13 cellular contexts compared by ENCODE assay signal in the genomic region with DNA sequence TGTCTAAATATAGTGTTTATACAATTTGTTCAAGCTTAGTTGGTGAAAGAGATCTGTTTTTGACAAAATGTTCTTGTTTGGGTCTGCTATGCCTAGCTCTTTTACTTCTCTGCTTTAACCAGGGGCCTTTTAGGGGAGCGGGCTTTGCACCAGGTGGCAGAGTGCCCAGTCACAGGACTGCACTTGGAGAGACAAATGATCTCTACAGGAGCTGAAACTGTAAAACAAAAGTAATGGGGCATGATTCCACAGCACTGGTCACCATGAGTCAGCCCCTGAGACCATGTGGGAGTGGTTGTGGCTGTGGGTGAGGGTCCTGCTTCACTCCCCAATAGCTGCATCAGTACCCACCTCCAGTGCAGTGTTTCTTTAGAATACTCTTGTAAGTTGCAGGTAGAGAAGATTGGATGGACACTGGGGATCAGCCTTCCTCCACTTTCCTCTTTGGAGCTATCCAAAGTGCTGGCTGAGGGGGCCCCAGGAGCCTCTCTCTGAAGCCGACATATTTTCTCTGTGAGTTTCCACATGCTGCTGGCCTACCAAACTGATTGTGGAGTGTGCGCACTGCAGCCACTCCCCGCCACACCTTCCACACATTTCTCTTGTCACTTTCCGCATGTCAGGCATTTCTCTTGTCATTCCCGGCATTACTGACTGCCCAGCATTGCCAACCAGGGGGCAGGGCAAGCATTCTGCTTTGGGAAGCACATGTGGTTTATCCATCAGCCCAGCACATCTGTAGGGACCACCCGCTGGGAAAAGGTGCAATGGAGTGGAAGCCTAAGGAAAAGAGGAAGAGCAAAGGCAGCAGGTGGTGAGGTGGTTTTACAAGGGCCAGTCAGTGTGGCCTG.
A peak's percentile ranks its signal among the peaks of the same experiment; 100 is the strongest.
DNase-seq lines count a peak whose midpoint lies in the region; ATAC-seq lines count a peak whose summit lies in the region.
"Had no signal": no experiment of that assay in that cellular context is flagged by ENCODE, and none has a peak within 500 bp of the region (broad histone marks: within the 10 kb centered on the region; RNA-seq: fewer than 3 reads in every experiment).

No MANE protein-coding gene starts in this region.

- no peak overlapping the region for H3K4me3 Mint-ChIP-seq in activated CD4-positive, alpha-beta memory T cell treated with anti-CD3 and anti-CD28 coated beads, Interleukin-2, amount 10 ng/mL, durations not matched to agents 7 days and 5 days
- H3K4me3 Mint-ChIP-seq: activated CD4-positive, alpha-beta T cell treated with anti-CD3 and anti-CD28 coated beads for 36 hours had no signal

- CTCF ChIA-PET in activated CD4-positive, alpha-beta memory T cell treated with anti-CD3 and anti-CD28 coated beads, Interleukin-2, amount 10 ng/mL, durations not matched to agents 7 days and 5 days (lab: Charles Lee), result no interaction called here

- H3K9me3 ChIP-seq in aorta (ENCODE audit: control insufficient read depth, low read length), result no peaks in the 10 kb centered on the region
- H3K9me3 ChIP-seq: body of pancreas had no signal

- peak; percentile 60 for DNase-seq in mesenteric fat pad (ENCODE audit: low spot score)
- no peak for DNase-seq in aorta
- DNase-seq in AML-193 (lab: John Stamatoyannopoulos, UW), result no peak
- DNase-seq in activated CD4-positive, alpha-beta memory T cell treated with anti-CD3 and anti-CD28 coated beads, Interleukin-2, amount 10 ng/mL, durations not matched to agents 7 days and 5 days, result no peak
- DNase-seq in epidermal melanocyte (ENCODE audit: insufficient read length, low spot score), result no peak
- DNase-seq: foreskin keratinocyte; stimulated activated CD4-positive, alpha-beta T cell treated with anti-CD3 and anti-CD28 coated beads, Interleukin-4, amount 100 ng/mL, for 1 hour had no signal

- H3K27me3 ChIP-seq in aorta (ENCODE audit: control insufficient read depth in 1 of 2, insufficient read depth in 2 of 2, low read length in 1 of 2), result no peaks in the 10 kb centered on the region
- H3K27me3 ChIP-seq: body of pancreas, foreskin keratinocyte had no signal

- peaks cover 17% of the 10 kb centered on the region for H3K27me3 Mint-ChIP-seq in activated CD4-positive, alpha-beta memory T cell treated with anti-CD3 and anti-CD28 coated beads, Interleukin-2, amount 10 ng/mL, durations not matched to agents 7 days and 5 days
- H3K27me3 Mint-ChIP-seq: activated CD4-positive, alpha-beta T cell treated with anti-CD3 and anti-CD28 coated beads for 36 hours had no signal

- no peak overlapping the region for H3K27ac Mint-ChIP-seq in activated CD4-positive, alpha-beta memory T cell treated with anti-CD3 and anti-CD28 coated beads, Interleukin-2, amount 10 ng/mL, durations not matched to agents 7 days and 5 days
- H3K27ac Mint-ChIP-seq: activated CD4-positive, alpha-beta T cell treated with anti-CD3 and anti-CD28 coated beads for 36 hours had no signal

- WGBS in aorta, 2 donors, result 75 to 82% methylated on average over 7 of the region's 7 CpGs

- H3K4me1 ChIP-seq in aorta (ENCODE audit: control insufficient read depth in 1 of 2, insufficient read depth in 2 of 2, low read length in 2 of 2), result no peaks in the 10 kb centered on the region
- H3K4me1 ChIP-seq: body of pancreas, foreskin keratinocyte had no signal

- ATAC-seq in GM18520 (IDR thresholded peaks at IDR 0.05; ENCODE audit: unreplicated experiment) (peak; percentile 16), GM21723 (IDR thresholded peaks at IDR 0.05; ENCODE audit: unreplicated experiment) (peak; percentile 18), HG03571 (IDR thresholded peaks at IDR 0.05; ENCODE audit: unreplicated experiment) (peak; percentile 6), aorta (ENCODE audit: low FRiP score) (no peak)
- ATAC-seq: body of pancreas, foreskin keratinocyte had no signal

- no peaks in the 10 kb centered on the region for H3K36me3 ChIP-seq in aorta (ENCODE audit: control insufficient read depth in 1 of 2, insufficient read depth in 2 of 2, low read length in 1 of 2)

- H3K27ac ChIP-seq in aorta (ENCODE audit: low read depth in 1 of 2, low read length in 2 of 2), result no peak overlapping the region
- H3K27ac ChIP-seq: body of pancreas, foreskin keratinocyte, RWPE1 had no signal

- H3K9me3 Mint-ChIP-seq in activated CD4-positive, alpha-beta memory T cell treated with anti-CD3 and anti-CD28 coated beads, Interleukin-2, amount 10 ng/mL, durations not matched to agents 7 days and 5 days, result no peaks in the 10 kb centered on the region

- POLR2A ChIA-PET in activated CD4-positive, alpha-beta memory T cell treated with anti-CD3 and anti-CD28 coated beads, Interleukin-2, amount 10 ng/mL, durations not matched to agents 7 days and 5 days (lab: Charles Lee), result no interaction called here

- intact Hi-C loops in aorta (cut with DNase I), result no loop called here

- H3K4me1 Mint-ChIP-seq in activated CD4-positive, alpha-beta memory T cell treated with anti-CD3 and anti-CD28 coated beads, Interleukin-2, amount 10 ng/mL, durations not matched to agents 7 days and 5 days, result peaks cover 8% of the 10 kb centered on the region

- no peaks in the 10 kb centered on the region for H3K36me3 Mint-ChIP-seq in activated CD4-positive, alpha-beta memory T cell treated with anti-CD3 and anti-CD28 coated beads, Interleukin-2, amount 10 ng/mL, durations not matched to agents 7 days and 5 days (ENCODE audit: low read depth)

- no peak overlapping the region for H3K4me3 ChIP-seq in aorta (ENCODE audit: low read length in 2 of 2)
- H3K4me3 ChIP-seq: body of pancreas had no signal
